Comparison of ENCODE assay signal across 8 cellular contexts in the genomic region with DNA sequence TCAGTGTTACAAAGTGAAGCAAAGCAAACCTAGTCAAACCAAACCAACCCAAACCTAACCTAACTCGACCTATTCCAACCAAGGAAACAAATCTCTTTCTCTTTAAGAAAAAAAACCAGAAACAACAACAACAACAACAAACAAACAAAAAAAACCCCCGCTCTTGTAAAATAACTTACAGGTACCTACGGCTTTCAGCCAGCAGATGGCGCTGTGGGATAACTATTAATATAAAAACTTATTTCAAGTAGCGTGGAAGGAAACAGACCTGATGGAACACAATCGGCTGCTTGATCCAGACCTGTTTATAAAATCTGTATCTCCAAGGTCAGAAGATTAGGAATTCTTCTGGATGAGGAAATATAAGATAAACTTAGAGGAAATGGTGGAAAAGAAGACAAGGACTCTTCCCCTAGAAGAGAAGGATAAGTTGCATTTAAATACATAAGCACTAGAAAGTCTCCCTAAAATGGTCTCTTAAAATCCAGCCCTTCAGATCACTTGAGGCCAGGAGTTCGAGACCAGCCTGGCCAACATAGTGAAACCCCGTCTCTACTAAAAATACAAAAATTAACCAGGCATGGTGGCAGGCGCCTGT. TPM values are rescaled to one million over a fixed set of nuclear protein-coding genes. Genes with fewer than 3 reads are reported as not detected.
A peak's percentile ranks its signal among the peaks of the same experiment; 100 is the strongest.
DNase-seq lines count a peak whose midpoint lies in the region; ATAC-seq, FAIRE-seq and TF ChIP-seq lines count a peak whose summit lies in the region.

No MANE protein-coding gene starts in this region.

- H3K27ac ChIP-seq in IMR-90 (ENCODE audit: insufficient read depth, low read length), result no peak overlapping the region
- no peak overlapping the region for H3K27ac ChIP-seq in foreskin keratinocyte
- H3K27ac ChIP-seq in pancreas, result no peak overlapping the region
- H3K27ac ChIP-seq in upper lobe of left lung, result no peak overlapping the region

- H3K4me3 ChIP-seq in IMR-90 (ENCODE audit: insufficient read depth, low read depth, low read length) (no peak overlapping the region), pancreas (no peak overlapping the region), upper lobe of left lung (no peak overlapping the region)

- peak; percentile 73 for TF ChIP-seq CTCF in IMR-90 (conservative IDR thresholded peaks at IDR 0.05; ENCODE audit: low read depth, low read length)
- TF ChIP-seq CTCF in foreskin keratinocyte (conservative IDR thresholded peaks at IDR 0.05), result peak; percentile 72
- TF ChIP-seq CTCF in pancreas (IDR thresholded peaks at IDR 0.05), result peak; percentile 70 to 86 (median 76)
- TF ChIP-seq CTCF in upper lobe of left lung (IDR thresholded peaks at IDR 0.05), result peak; percentile 43 to 75 (median 62)

- H2BK15ac ChIP-seq in IMR-90 (ENCODE audit: low read depth, low read length), result no peak overlapping the region

- H3K27me3 ChIP-seq in IMR-90 (ENCODE audit: control insufficient read depth, insufficient read depth, low read length), result no peaks in the 10 kb centered on the region
- H3K27me3 ChIP-seq in foreskin keratinocyte, result no peaks in the 10 kb centered on the region
- peaks cover 0 to 6% (median 2%) of the 10 kb centered on the region in 4 donors for H3K27me3 ChIP-seq in pancreas
- no peaks in the 10 kb centered on the region for H3K27me3 ChIP-seq in upper lobe of left lung

- no peak for TF ChIP-seq EP300 in upper lobe of left lung (IDR thresholded peaks at IDR 0.05)

- BruUV-seq in IMR-90 (replicated peaks; lab: Mats Ljungman, UMichigan), result no TSS peak

- H3K36me3 ChIP-seq in IMR-90 (ENCODE audit: control insufficient read depth, insufficient read depth, low read length) (no peaks in the 10 kb centered on the region), pancreas (no peaks in the 10 kb centered on the region), upper lobe of left lung (no peaks in the 10 kb centered on the region)

- H3K79me1 ChIP-seq in IMR-90 (ENCODE audit: low read depth in 1 of 2, low read length in 2 of 2), result no peaks in the 10 kb centered on the region

- H2AK9ac ChIP-seq in IMR-90 (replicated peaks; ENCODE audit: low read depth, low read length, poor library complexity), result no peak overlapping the region

- in situ Hi-C loops in IMR-90 (cut with MboI; ENCODE audit: low sequenced_read_pairs), result loop anchor here (5.0 to 25.0 kb wide), 5 partner anchors 504 to 1721 kb away; partner anchors contain the start of gene MAP7D2

- no peaks in the 10 kb centered on the region for H3K9me1 ChIP-seq in IMR-90 (ENCODE audit: insufficient read depth, low read length)

- H2BK5ac ChIP-seq in IMR-90 (ENCODE audit: low read depth, low read length, poor library complexity, severe bottlenecking), result no peak overlapping the region

- POLR2A ChIA-PET in IMR-90 (lab: Charles Lee; ENCODE audit: unreplicated experiment), result no interaction called here

- no peak overlapping the region for H2BK120ac ChIP-seq in IMR-90 (ENCODE audit: low read depth, low read length)

- no peak overlapping the region for H3K23ac ChIP-seq in IMR-90 (ENCODE audit: low read depth, low read length)

- CTCF ChIA-PET in IMR-90 (lab: Yijun Ruan, JAX), result no interaction called here

- no peak overlapping the region for H4K8ac ChIP-seq in IMR-90 (ENCODE audit: low read depth in 2 of 2, low read length in 2 of 2)

- H3K4me2 ChIP-seq in IMR-90 (ENCODE audit: low read depth, low read length), result no peak overlapping the region

- no peaks in the 10 kb centered on the region for H3K9me3 ChIP-seq in IMR-90 (ENCODE audit: control insufficient read depth, insufficient read depth, low read length)
- H3K9me3 ChIP-seq in pancreas, result no peaks in the 10 kb centered on the region
- no peaks in the 10 kb centered on the region for H3K9me3 ChIP-seq in upper lobe of left lung

- H4K20me1 ChIP-seq in IMR-90 (ENCODE audit: insufficient read depth, low read length), result no peaks in the 10 kb centered on the region

- ATAC-seq in IMR-90 (ENCODE audit: low read depth), result peak; percentile 71
- ATAC-seq in foreskin keratinocyte, result no peak
- peak in 3 of 4 donors; percentile 74 to 75 (median 75) for ATAC-seq in pancreas
- ATAC-seq in upper lobe of left lung (ENCODE audit: low FRiP score in 2 of 2), result no peak
- no peak for ATAC-seq in HG03460 (IDR thresholded peaks at IDR 0.05; ENCODE audit: unreplicated experiment)

- no peak overlapping the region for H3K56ac ChIP-seq in IMR-90 (ENCODE audit: extremely low read depth, insufficient read depth, low read length)

- H2AFZ ChIP-seq in IMR-90 (replicated peaks; ENCODE audit: low read length, poor library complexity), result no peak overlapping the region

- TF ChIP-seq POLR2A in IMR-90 (IDR thresholded peaks at IDR 0.05; ENCODE audit: low read depth, low read length), result no peak
- no peak for TF ChIP-seq POLR2A in upper lobe of left lung (IDR thresholded peaks at IDR 0.05)

- H4K5ac ChIP-seq in IMR-90 (ENCODE audit: low read depth, low read length), result no peak overlapping the region

- 20% methylated on average over 1 of the region's 9 CpGs; no CpG with 5 or more reads in 1 of the 2 experiments for WGBS in IMR-90 (ENCODE audit: extremely low coverage in 2 of 2, insufficient read length in 1 of 2), 2 experiments
- 2 to 13% methylated on average over 8 to 9 of the region's 9 CpGs for WGBS in pancreas, 2 donors
- WGBS in upper lobe of left lung, 2 donors, result 20 to 23% methylated on average over 9 of the region's 9 CpGs

- H4K91ac ChIP-seq in IMR-90 (ENCODE audit: insufficient read depth, low read depth, low read length), result no peak overlapping the region

- peak; percentile 53 for DNase-seq in COLO829 (ENCODE audit: low spot score)
- DNase-seq in IMR-90, result peak; percentile 63
- peak; percentile 54 for DNase-seq in RPMI8226
- DNase-seq in activated T-helper 9 cell treated with anti-CD3 and anti-CD28 coated beads, Interleukin-2, amount 50 U/mL, for 16 hours (ENCODE audit: low read depth), result peak; percentile 54
- DNase-seq in foreskin keratinocyte, result peak in 1 of 2 donors; percentile 8
- peak in 5 of 6 donors; percentile 10 to 88 (median 65) for DNase-seq in pancreas
- peak in 1 of 2 donors; percentile 70 for DNase-seq in upper lobe of left lung

- TF ChIP-seq RAD21 in IMR-90 (IDR thresholded peaks at IDR 0.05; ENCODE audit: low read length), result peak; percentile 72

- H3K18ac ChIP-seq in IMR-90 (ENCODE audit: low read depth, low read length), result no peak overlapping the region

- H3K4me1 ChIP-seq in IMR-90 (ENCODE audit: control insufficient read depth, insufficient read depth, low read length) (no peaks in the 10 kb centered on the region), foreskin keratinocyte (no peaks in the 10 kb centered on the region), pancreas (no peaks in the 10 kb centered on the region), upper lobe of left lung (peaks cover 0 to 4% (median 0%) of the 10 kb centered on the region in 4 donors)

- H2AK5ac ChIP-seq in IMR-90 (ENCODE audit: low read depth, low read length), result no peak overlapping the region

- peak; percentile 98 for FAIRE-seq in pancreas (lab: Jason Lieb, UNC)

- intact Hi-C loops in IMR-90 (cut with micrococcal nuclease) (loop anchor here (1.0 to 5.0 kb wide), 3 partner anchors 496 to 1146 kb away; no protein-coding TSS in a partner anchor), pancreas (cut with DNase I) (loop anchor here in 1 of 3 donors (10.0 kb wide), 1 partner anchor 944 kb away; no protein-coding TSS in a partner anchor)

- dilution Hi-C loops in IMR-90 (cut with HindIII; ENCODE audit: low sequenced_read_pairs, unreplicated experiment), result no loop called here

- no peak overlapping the region for H3K14ac ChIP-seq in IMR-90 (replicated peaks; ENCODE audit: low read depth, low read length)

- H2BK20ac ChIP-seq in IMR-90 (ENCODE audit: low read depth, low read length), result no peak overlapping the region

- no peak overlapping the region for H3K4ac ChIP-seq in IMR-90 (ENCODE audit: low read depth, low read length)

- no peak overlapping the region for H3K9ac ChIP-seq in IMR-90 (ENCODE audit: low read depth, low read length)

TF ChIP-seq in IMR-90, 13 proteins besides CTCF, POLR2A, EP300 and RAD21 (continues in another document):
- TF ChIP-seq SMC3 (IDR thresholded peaks at IDR 0.05; ENCODE audit: low read depth, low read length) (peak; percentile 75), NFE2L2 (IDR thresholded peaks at IDR 0.05; ENCODE audit: low read depth, low read length) (no peak), USF2 (IDR thresholded peaks at IDR 0.05; ENCODE audit: low read depth, low read length) (no peak)
- TF ChIP-seq, protein P1, sequence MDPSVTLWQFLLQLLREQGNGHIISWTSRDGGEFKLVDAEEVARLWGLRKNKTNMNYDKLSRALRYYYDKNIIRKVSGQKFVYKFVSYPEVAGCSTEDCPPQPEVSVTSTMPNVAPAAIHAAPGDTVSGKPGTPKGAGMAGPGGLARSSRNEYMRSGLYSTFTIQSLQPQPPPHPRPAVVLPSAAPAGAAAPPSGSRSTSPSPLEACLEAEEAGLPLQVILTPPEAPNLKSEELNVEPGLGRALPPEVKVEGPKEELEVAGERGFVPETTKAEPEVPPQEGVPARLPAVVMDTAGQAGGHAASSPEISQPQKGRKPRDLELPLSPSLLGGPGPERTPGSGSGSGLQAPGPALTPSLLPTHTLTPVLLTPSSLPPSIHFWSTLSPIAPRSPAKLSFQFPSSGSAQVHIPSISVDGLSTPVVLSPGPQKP (IDR thresholded peaks at IDR 0.05; ENCODE audit: borderline replicate concordance, low read depth, low read length), result no peak

RNA-seq across cellular contexts. Expression of gene CDKL5, which starts 34.4 kb away (rescaled TPM):
- total RNA-seq in IMR-90 (2012; rRNA removed), result 8.1 and 9.7 TPM in 2 replicates
- 2.7 and 3.5 TPM in 2 replicates for polyA plus RNA-seq in IMR-90 (2012; rRNA removed)
- polyA plus RNA-seq in IMR-90 (2012; cell fraction: cytosol; rRNA removed), result 0.69 and 0.71 TPM in 2 replicates
- 1.4 and 7.4 TPM in 2 replicates for polyA plus RNA-seq in IMR-90 (2012; cell fraction: nucleus; rRNA removed; ENCODE audit: low replicate concordance)
- 2.7 and 3.2 TPM in 2 replicates for total RNA-seq in foreskin keratinocyte
- polyA plus RNA-seq in foreskin keratinocyte, result 0.26 and 0.27 TPM in 2 replicates
- total RNA-seq in pancreas, result 10 to 100 TPM in 1 of 6 donors, 1 to 10 TPM in 5; 3.6 to 11.5 (median 4.7) TPM
- polyA plus RNA-seq in pancreas, result 1 to 10 TPM in 1 of 2 donors, under 1 TPM in 1; 0.76 to 1.4 TPM
- total RNA-seq in upper lobe of left lung, result 10 to 100 TPM; 17.8 to 47.1 (median 23.4) TPM

RNA-seq across cellular contexts. Expression of gene SCML2, which starts 36.6 kb away (rescaled TPM):
- total RNA-seq in IMR-90 (2012; rRNA removed), result 1.3 and 1.7 TPM in 2 replicates
- polyA plus RNA-seq in IMR-90 (2012; rRNA removed), result 1.1 and 1.7 TPM in 2 replicates
- polyA plus RNA-seq in IMR-90 (2012; cell fraction: cytosol; rRNA removed), result 0.29 and 0.60 TPM in 2 replicates
- 0.84 and 3.2 TPM in 2 replicates for polyA plus RNA-seq in IMR-90 (2012; cell fraction: nucleus; rRNA removed; ENCODE audit: low replicate concordance)
- 2.0 TPM in 2 replicates for total RNA-seq in foreskin keratinocyte
- 0.93 and 1.4 TPM in 2 replicates for polyA plus RNA-seq in foreskin keratinocyte
- 1 to 10 TPM in 1 of 6 donors, under 1 TPM in 5; 0.63 to 1.1 (median 0.86) TPM for total RNA-seq in pancreas
- polyA plus RNA-seq in pancreas, result 1 to 10 TPM; 1.3 to 2.9 TPM
- under 1 TPM in 4 of 6 donors, not detected in 2; 0.15 to 0.89 (median 0.53) TPM for total RNA-seq in upper lobe of left lung

Comparison
In these comparisons a context has a peak if more than half of its experiments do, and no peak if none do; other contexts are left out.
1. ATAC-seq: peak in IMR-90 (single experiment) and pancreas (3 of 4); none in foreskin keratinocyte (single experiment), upper lobe of left lung (0 of 2) and HG03460 (single experiment).
2. Peak in every context shown above with its lines, with median percentiles within 50 percentile points of each other: CTCF ChIP-seq.